ENCODE assay signal across 19 cellular contexts in genomic region chr15:68214838-68215234, GRCh38.
"Had no signal": no experiment of that assay in that cellular context is flagged by ENCODE, and none has a peak within 500 bp of the region (broad histone marks: within the 10 kb centered on the region; RNA-seq: fewer than 3 reads in every experiment).

No MANE protein-coding gene starts in this region.

- H3K27me3 ChIP-seq: heart left ventricle, ovary, right atrium auricular region, tibial artery had no signal

- H3K36me3 ChIP-seq: ovary, tibial artery had no signal

- H3K4me3 ChIP-seq: heart left ventricle, ovary, psoas muscle, right atrium auricular region, skin epidermis, tibial artery had no signal

- H3K36me3 Mint-ChIP-seq: natural killer cell had no signal

- H3K4me3 Mint-ChIP-seq: activated CD8-positive, alpha-beta T cell treated with anti-CD3 and anti-CD28 coated beads, Interleukin-2, amount 10 ng/mL, durations not matched to agents 7 days and 5 days; activated T-helper 1 cell treated with anti-CD3 and anti-CD28 coated beads, Interleukin-12 subunit alpha, Interleukin-12 subunit beta, Interleukin-2, Interleukin-4 antibody, amounts not matched to agents 30 ng/mL and 10 ng/mL and 1 ng/mL, durations not matched to agents 14 hours and 24 hours and 36 hours; natural killer cell; stimulated activated effector memory CD8-positive, alpha-beta T cell treated with anti-CD3 and anti-CD28 coated beads, Interleukin-12 subunit alpha, Interleukin-12 subunit beta, amount 100 ng/mL, for 72 hours; stimulated activated naive CD8-positive, alpha-beta T cell treated with anti-CD3 and anti-CD28 coated beads, Interleukin-15, amount 100 ng/mL, for 72 hours had no signal

- H3K9me3 ChIP-seq: heart left ventricle, ovary, psoas muscle, right atrium auricular region, tibial artery had no signal

- H3K27ac ChIP-seq: epithelial cell of prostate, ovary, psoas muscle, right atrium auricular region, skin epidermis, tibial artery had no signal

- ATAC-seq: activated CD8-positive, alpha-beta T cell treated with anti-CD3 and anti-CD28 coated beads, Interleukin-2, amount 10 ng/mL, durations not matched to agents 7 days and 5 days; activated naive CD4-positive, alpha-beta T cell treated with anti-CD3 and anti-CD28 coated beads, Interleukin-2, amount 50 U/mL, for 72 hours; heart left ventricle; left colon; natural killer cell; psoas muscle; stimulated activated effector memory CD8-positive, alpha-beta T cell treated with anti-CD3 and anti-CD28 coated beads, Interleukin-12 subunit alpha, Interleukin-12 subunit beta, amount 100 ng/mL, for 72 hours; stimulated activated naive CD8-positive, alpha-beta T cell treated with anti-CD3 and anti-CD28 coated beads, Interleukin-15, amount 100 ng/mL, for 72 hours had no signal

- H3K9me3 Mint-ChIP-seq: activated naive CD4-positive, alpha-beta T cell treated with anti-CD3 and anti-CD28 coated beads, Interleukin-2, amount 50 U/mL, for 72 hours; activated T-helper 1 cell treated with anti-CD3 and anti-CD28 coated beads, Interleukin-12 subunit alpha, Interleukin-12 subunit beta, Interleukin-2, Interleukin-4 antibody, amounts not matched to agents 30 ng/mL and 10 ng/mL and 1 ng/mL, durations not matched to agents 14 hours and 24 hours and 36 hours; natural killer cell; stimulated activated effector memory CD8-positive, alpha-beta T cell treated with anti-CD3 and anti-CD28 coated beads, Interleukin-12 subunit alpha, Interleukin-12 subunit beta, amount 100 ng/mL, for 72 hours; stimulated activated naive CD8-positive, alpha-beta T cell treated with anti-CD3 and anti-CD28 coated beads, Interleukin-15, amount 100 ng/mL, for 72 hours had no signal

- H3K27ac Mint-ChIP-seq: activated CD8-positive, alpha-beta T cell treated with anti-CD3 and anti-CD28 coated beads, Interleukin-2, amount 10 ng/mL, durations not matched to agents 7 days and 5 days; activated naive CD4-positive, alpha-beta T cell treated with anti-CD3 and anti-CD28 coated beads, Interleukin-2, amount 50 U/mL, for 72 hours; activated T-helper 1 cell treated with anti-CD3 and anti-CD28 coated beads, Interleukin-12 subunit alpha, Interleukin-12 subunit beta, Interleukin-2, Interleukin-4 antibody, amounts not matched to agents 30 ng/mL and 10 ng/mL and 1 ng/mL, durations not matched to agents 14 hours and 24 hours and 36 hours; natural killer cell; stimulated activated naive CD8-positive, alpha-beta T cell treated with anti-CD3 and anti-CD28 coated beads, Interleukin-15, amount 100 ng/mL, for 72 hours had no signal

- H3K27me3 Mint-ChIP-seq: stimulated activated naive CD8-positive, alpha-beta T cell treated with anti-CD3 and anti-CD28 coated beads, Interleukin-15, amount 100 ng/mL, for 72 hours had no signal

- H3K4me1 ChIP-seq: psoas muscle had no signal

- DNase-seq: activated CD4-positive, alpha-beta T cell treated with anti-CD3 and anti-CD28 coated beads for 1 hour; activated CD4-positive, alpha-beta T cell treated with anti-CD3 and anti-CD28 coated beads, Interleukin-2, amount 50 U/mL, for 1 hour; activated CD8-positive, alpha-beta T cell treated with anti-CD3 and anti-CD28 coated beads, Interleukin-2, amount 10 ng/mL, durations not matched to agents 7 days and 5 days; left colon; midbrain; natural killer cell; psoas muscle; stimulated activated CD4-positive, alpha-beta T cell treated with anti-CD3 and anti-CD28 coated beads, Interleukin-2, amount 100 ng/mL, for 24 hours; stimulated activated naive CD8-positive, alpha-beta T cell treated with anti-CD3 and anti-CD28 coated beads, Interleukin-15, amount 100 ng/mL, for 72 hours; T-helper 1 cell had no signal
